9 cellular contexts compared by ENCODE assay signal in genomic region chrX:48736878-48737212, GRCh38. TPM values are rescaled to one million over a fixed set of nuclear protein-coding genes. Genes with fewer than 3 reads are reported as not detected.
DNase-seq lines count a peak whose midpoint lies in the region; ATAC-seq and TF ChIP-seq lines count a peak whose summit lies in the region.
"Had no signal": no experiment of that assay in that cellular context is flagged by ENCODE, and none has a peak within 500 bp of the region (broad histone marks: within the 10 kb centered on the region; RNA-seq: fewer than 3 reads in every experiment).

No MANE protein-coding gene starts in this region.

- TF ChIP-seq CTCF in left ventricle myocardium inferior (IDR thresholded peaks at IDR 0.05; ENCODE audit: borderline replicate concordance) = no peak
- TF ChIP-seq CTCF in ascending aorta (IDR thresholded peaks at IDR 0.05) = no peak
- no peak for TF ChIP-seq CTCF in uterus (IDR thresholded peaks at IDR 0.05)

- no peaks in the 10 kb centered on the region for H3K9me3 Mint-ChIP-seq in memory B cell

- no peak for DNase-seq in left ventricle myocardium inferior
- DNase-seq in cardiac septum (ENCODE audit: low spot score) = no peak
- no peak for DNase-seq in ascending aorta (ENCODE audit: low spot score in 2 of 2)
- DNase-seq in memory B cell (ENCODE audit: low spot score in 2 of 2) = peak in 1 of 2 donors; percentile 11
- DNase-seq in uterus = no peak
- no peak for DNase-seq in KG1 (lab: John Stamatoyannopoulos, UW)
- DNase-seq in NCI-H2171 (lab: John Stamatoyannopoulos, UW) = no peak

- intact Hi-C loops in left ventricle myocardium inferior (cut with micrococcal nuclease) = no loop called here
- intact Hi-C loops in cardiac septum (cut with DNase I) = loop anchor here (2.0 to 5.0 kb wide), 3 partner anchors 40 to 175 kb away; partner anchors contain the start of genes HDAC6, SLC35A2 and SUV39H1
- intact Hi-C loops in ascending aorta (cut with DNase I) = loop anchor here (1.0 to 2.0 kb wide), 3 partner anchors 41 to 160 kb away; partner anchors contain the start of genes PQBP1, SUV39H1 and TIMM17B
- intact Hi-C loops in uterus (cut with DNase I; ENCODE audit: low total_unique reads) = no loop called here

- no peak for TF ChIP-seq POLR2A in uterus (IDR thresholded peaks at IDR 0.05)

- H3K27me3 ChIP-seq in left ventricle myocardium inferior (ENCODE audit: low read depth) (no peaks in the 10 kb centered on the region), ascending aorta (no peaks in the 10 kb centered on the region), uterus (no peaks in the 10 kb centered on the region)

- no peaks in the 10 kb centered on the region for H3K9me3 ChIP-seq in left ventricle myocardium inferior (replicated peaks)
- H3K9me3 ChIP-seq in ascending aorta = no peaks in the 10 kb centered on the region
- H3K9me3 ChIP-seq in uterus = no peaks in the 10 kb centered on the region

- H3K27ac ChIP-seq in left ventricle myocardium inferior (replicated peaks) (peak overlapping the region; percentile 93), ascending aorta (no peak overlapping the region), uterus (peak overlapping the region in 1 of 2 donors; percentile 41)

- H3K27ac Mint-ChIP-seq in memory B cell = peak overlapping the region; percentile 91

- H3K4me3 ChIP-seq in left ventricle myocardium inferior = peak overlapping the region; percentile 74
- peak overlapping the region; percentile 12 to 56 for H3K4me3 ChIP-seq in ascending aorta
- peak overlapping the region; percentile 18 to 48 for H3K4me3 ChIP-seq in uterus

- ATAC-seq in memory B cell (ENCODE audit: low read depth) (no peak), HG03280 (IDR thresholded peaks at IDR 0.05; ENCODE audit: unreplicated experiment) (no peak)

- H3K36me3 Mint-ChIP-seq in memory B cell = no peaks in the 10 kb centered on the region

- H3K4me1 Mint-ChIP-seq in memory B cell = peaks cover 11% of the 10 kb centered on the region

- no peaks in the 10 kb centered on the region for H3K27me3 Mint-ChIP-seq in memory B cell

- no peaks in the 10 kb centered on the region for H3K36me3 ChIP-seq in left ventricle myocardium inferior
- no peaks in the 10 kb centered on the region for H3K36me3 ChIP-seq in ascending aorta
- no peaks in the 10 kb centered on the region for H3K36me3 ChIP-seq in uterus

- H3K4me1 ChIP-seq in left ventricle myocardium inferior = no peaks in the 10 kb centered on the region
- H3K4me1 ChIP-seq in ascending aorta = no peaks in the 10 kb centered on the region
- H3K4me1 ChIP-seq in uterus = no peaks in the 10 kb centered on the region

- peak overlapping the region; percentile 89 for H3K4me3 Mint-ChIP-seq in memory B cell

RNA-seq across cellular contexts. Expression of gene GLOD5, which starts 24.7 kb away (rescaled TPM):
- not detected for total RNA-seq in left ventricle myocardium inferior
- not detected for total RNA-seq in cardiac septum
- not detected for total RNA-seq in ascending aorta
- total RNA-seq in uterus = not detected
- total RNA-seq: dermis blood vessel endothelial cell had no signal

RNA-seq across cellular contexts. Expression of gene SUV39H1, which starts 40.3 kb away (rescaled TPM):
- total RNA-seq in left ventricle myocardium inferior = 2.6 TPM
- 2.5 TPM for total RNA-seq in cardiac septum
- total RNA-seq in ascending aorta = 0.21 TPM
- 1 to 10 TPM in 3 of 4 donors, under 1 TPM in 1; 0.59 to 7.8 (median 3.8) TPM for total RNA-seq in uterus

RNA-seq across cellular contexts. Expression of gene GATA1, which starts 49.5 kb away (rescaled TPM):
- total RNA-seq in left ventricle myocardium inferior (not detected), cardiac septum (not detected), ascending aorta (not detected), uterus (under 1 TPM in 1 of 4 donors, not detected in 3; 0.35 TPM)
- total RNA-seq: dermis blood vessel endothelial cell had no signal

RNA-seq across cellular contexts. Expression of gene WAS, which starts 53.2 kb away (rescaled TPM):
- total RNA-seq in left ventricle myocardium inferior = 2.3 TPM
- 2.8 TPM for total RNA-seq in cardiac septum
- total RNA-seq in ascending aorta = 29.5 TPM
- total RNA-seq in uterus = 10 to 100 TPM in 1 of 4 donors, 1 to 10 TPM in 2, not detected in 1; 1.2 to 20.7 (median 1.9) TPM
- total RNA-seq: dermis blood vessel endothelial cell had no signal

Comparison
In these comparisons a context has a peak if more than half of its experiments do, and no peak if none do; other contexts are left out.
1. intact Hi-C loops: an anchor here in cardiac septum (2.0 to 5.0 kb wide) and ascending aorta (1.0 to 2.0 kb wide); none called in left ventricle myocardium inferior and uterus.